15 cellular contexts compared by ENCODE assay signal in the genomic region with DNA sequence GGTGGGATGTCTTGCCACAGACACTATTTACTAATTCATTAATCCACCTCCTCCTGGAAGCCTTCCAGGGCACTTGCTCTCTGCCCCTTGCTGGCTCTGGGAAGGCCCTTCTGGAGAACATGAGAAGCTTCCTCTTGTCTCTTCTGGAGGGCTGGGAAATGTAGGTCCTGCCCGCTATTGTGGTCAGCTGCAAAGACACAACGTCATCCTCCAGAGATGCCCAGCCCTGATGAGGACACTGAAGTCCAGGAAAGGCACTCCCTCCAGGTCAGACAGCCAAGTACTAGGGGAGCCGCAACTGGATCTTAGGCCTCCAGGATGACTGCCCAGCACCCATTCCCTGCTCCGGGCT. TPM values are rescaled to one million over a fixed set of nuclear protein-coding genes. Genes with fewer than 3 reads are reported as not detected.
DNase-seq lines count a peak whose midpoint lies in the region; ATAC-seq, FAIRE-seq and TF ChIP-seq lines count a peak whose summit lies in the region.
"Had no signal": no experiment of that assay in that cellular context is flagged by ENCODE, and none has a peak within 500 bp of the region (broad histone marks: within the 10 kb centered on the region; RNA-seq: fewer than 3 reads in every experiment).

No MANE protein-coding gene starts in this region.

- no peak for DNase-seq in left ventricle myocardium inferior
- no peak for DNase-seq in right cardiac atrium
- no peak for DNase-seq in H1 (ENCODE audit: low read depth in 1 of 2, low spot score in 2 of 2)
- DNase-seq in naive thymus-derived CD4-positive, alpha-beta T cell: no peak
- no peak for DNase-seq in stimulated activated naive CD4-positive, alpha-beta T cell treated with Interleukin-2 at 50 U/mL for 16 hours (lab: John Stamatoyannopoulos, UW)
- DNase-seq in NCI-H2171 treated with DMSO at 0.1 percent for 48 hours (lab: John Stamatoyannopoulos, UW): no peak
- DNase-seq: endodermal cell, GOT3, retina had no signal

- H3K9me3 ChIP-seq in left ventricle myocardium inferior (replicated peaks): no peaks in the 10 kb centered on the region
- H3K9me3 ChIP-seq in right cardiac atrium (ENCODE audit: control insufficient read depth, low read length): no peaks in the 10 kb centered on the region
- H3K9me3 ChIP-seq in H1 (ENCODE audit: insufficient read depth in 2 of 2, low read depth in 1 of 2, low read length in 1 of 2): no peaks in the 10 kb centered on the region
- H3K9me3 ChIP-seq in naive thymus-derived CD4-positive, alpha-beta T cell (ENCODE audit: control insufficient read depth in 2 of 3, low read length in 3 of 3): no peaks in the 10 kb centered on the region
- H3K9me3 ChIP-seq: breast epithelium had no signal

- H3K14ac ChIP-seq in H1 (ENCODE audit: insufficient read length): no peak overlapping the region

- FAIRE-seq in H1 (lab: Jason Lieb, UNC): no peak
- FAIRE-seq: islet of Langerhans had no signal

- TF ChIP-seq CTCF in left ventricle myocardium inferior (IDR thresholded peaks at IDR 0.05; ENCODE audit: borderline replicate concordance) (no peak), H1 (IDR thresholded peaks at IDR 0.05; ENCODE audit: control extremely low read depth in 1 of 3, insufficient read depth in 1 of 3, low read depth in 1 of 3, low read length in 3 of 3) (no peak)

- no peak overlapping the region for H4K5ac ChIP-seq in H1 (ENCODE audit: insufficient read length, low read depth, low read length)

- H3K27me3 ChIP-seq in left ventricle myocardium inferior (ENCODE audit: low read depth): no peaks in the 10 kb centered on the region
- no peaks in the 10 kb centered on the region for H3K27me3 ChIP-seq in right cardiac atrium (ENCODE audit: control insufficient read depth, insufficient read depth)
- H3K27me3 ChIP-seq in H1 (replicated peaks in 1 of 4; ENCODE audit: control insufficient read depth in 3 of 4, extremely low read depth in 1 of 4, insufficient read depth in 3 of 4, low read length in 3 of 4): no peaks in the 10 kb centered on the region
- H3K27me3 ChIP-seq in naive thymus-derived CD4-positive, alpha-beta T cell (ENCODE audit: control insufficient read depth in 2 of 2, insufficient read depth in 2 of 2, low read length in 2 of 2): no peaks in the 10 kb centered on the region
- H3K27me3 ChIP-seq: breast epithelium had no signal

- no peak overlapping the region for H3K9ac ChIP-seq in H1 (replicated peaks in 1 of 4; ENCODE audit: extremely low read depth in 1 of 4, low read depth in 3 of 4, low read length in 3 of 4)

- H3K56ac ChIP-seq in H1 (replicated peaks; ENCODE audit: insufficient read length, low read depth, low read length): no peak overlapping the region

- H2BK120ac ChIP-seq in H1 (replicated peaks; ENCODE audit: low read depth, low read length): no peak overlapping the region

- no peak overlapping the region for H2BK15ac ChIP-seq in H1 (ENCODE audit: low read length)

- intact Hi-C loops in left ventricle myocardium inferior (cut with micrococcal nuclease) (loop anchor here (5.0 to 10.0 kb wide), 2 partner anchors 81 to 208 kb away; a partner anchor contains a TSS), right cardiac atrium (cut with DNase I) (loop anchor here (5.0 to 10.0 kb wide), 3 partner anchors 81 to 218 kb away; a partner anchor contains a TSS)
- intact Hi-C loops in naive thymus-derived CD4-positive, alpha-beta T cell (cut with micrococcal nuclease): loop anchor here (1.0 to 5.0 kb wide), 4 partner anchors 17 to 211 kb away; a partner anchor contains a TSS

- POLR2A ChIA-PET in H1 (lab: Charles Lee; ENCODE audit: partially characterized antibody): no interaction called here
- POLR2A ChIA-PET in naive thymus-derived CD4-positive, alpha-beta T cell (lab: Charles Lee): interaction anchor here (1.0 kb wide), 1 partner anchor 16 kb away, joined by 3 read pairs; no protein-coding TSS in a partner anchor

- peak overlapping the region in 2 of 10 donors; percentile 26 to 56 for H3K4me3 Mint-ChIP-seq in naive thymus-derived CD4-positive, alpha-beta T cell
- H3K4me3 Mint-ChIP-seq: endodermal cell; stimulated activated memory B cell treated with anti-CD40 and anti-IgM and Interleukin-4, amounts not matched to agents 10 μg/mL and 1 μg/mL and 100 μg/mL, for 72 hours had no signal

- WGBS in right cardiac atrium: 85% methylated on average over 4 of the region's 4 CpGs
- WGBS in H1 (ENCODE audit: extremely low coverage in 1 of 2, insufficient coverage in 1 of 2, insufficient read length in 1 of 2, insufficient replicate concordance in 2 of 2, low coverage in 1 of 2, low lambda C conversion rate in 2 of 2, missing lambda C conversion rate in 1 of 2), 2 experiments: 82% methylated on average over 4 of the region's 4 CpGs; no CpG with 5 or more reads in 1 of the 2 experiments

- TF ChIP-seq POLR2A in H1 (IDR thresholded peaks at IDR 0.05; ENCODE audit: control extremely low read depth in 1 of 2, low read depth in 2 of 2, low read length in 2 of 2): no peak

- CTCF ChIA-PET in H1 (lab: Charles Lee; ENCODE audit: partially characterized antibody): interaction anchor here (0.6 to 16.6 kb wide), 9 partner anchors 8 to 532 kb away, joined by 3 to 150 read pairs (median 4); a partner anchor contains a TSS
- CTCF ChIA-PET in naive thymus-derived CD4-positive, alpha-beta T cell (lab: Charles Lee): no interaction called here

- no peak overlapping the region for H2AK5ac ChIP-seq in H1 (ENCODE audit: low read depth, low read length)

- H2BK12ac ChIP-seq in H1 (ENCODE audit: low read depth, low read length): no peak overlapping the region

- H2BK20ac ChIP-seq in H1 (ENCODE audit: low read length): no peak overlapping the region

- no peak overlapping the region for H3K4me2 ChIP-seq in H1 (ENCODE audit: insufficient read depth in 1 of 2, low read depth in 2 of 2, low read length in 2 of 2)

- H3K4me1 Mint-ChIP-seq in naive thymus-derived CD4-positive, alpha-beta T cell: peaks cover 40 to 66% (median 55%) of the 10 kb centered on the region in 7 donors
- H3K4me1 Mint-ChIP-seq: endodermal cell had no signal

- H2BK5ac ChIP-seq in H1 (ENCODE audit: low read depth, low read length): no peak overlapping the region

- H3K79me1 ChIP-seq in H1 (ENCODE audit: low read depth, low read length): no peaks in the 10 kb centered on the region

- TF ChIP-seq EP300 in H1 (IDR thresholded peaks at IDR 0.05; ENCODE audit: borderline replicate concordance in 1 of 2, low read depth in 2 of 2, low read length in 2 of 2): no peak

- no peak for TF ChIP-seq RAD21 in H1 (IDR thresholded peaks at IDR 0.05 in 1 of 2, conservative IDR thresholded peaks at IDR 0.05 in 1 of 2; ENCODE audit: low read depth in 2 of 2, low read length in 2 of 2)

- no peak overlapping the region for H3K4ac ChIP-seq in H1 (replicated peaks; ENCODE audit: insufficient read length, low read depth, low read length)

- H3K36me3 Mint-ChIP-seq in naive thymus-derived CD4-positive, alpha-beta T cell: no peaks in the 10 kb centered on the region
- H3K36me3 Mint-ChIP-seq: stimulated activated memory B cell treated with anti-CD40 and anti-IgM and Interleukin-4, amounts not matched to agents 10 μg/mL and 1 μg/mL and 100 μg/mL, for 72 hours had no signal

- no peaks in the 10 kb centered on the region for H3K9me3 Mint-ChIP-seq in naive thymus-derived CD4-positive, alpha-beta T cell
- H3K9me3 Mint-ChIP-seq: endodermal cell had no signal

- peaks cover 14% of the 10 kb centered on the region for H3K4me1 ChIP-seq in left ventricle myocardium inferior
- H3K4me1 ChIP-seq in right cardiac atrium (ENCODE audit: control insufficient read depth, insufficient read depth, low read length): no peaks in the 10 kb centered on the region
- no peaks in the 10 kb centered on the region for H3K4me1 ChIP-seq in H1 (replicated peaks in 1 of 4; ENCODE audit: control insufficient read depth in 3 of 4, insufficient read depth in 4 of 4, low read length in 3 of 4)
- peaks cover 29 to 46% of the 10 kb centered on the region in 2 donors for H3K4me1 ChIP-seq in naive thymus-derived CD4-positive, alpha-beta T cell (ENCODE audit: control insufficient read depth in 2 of 2, insufficient read depth in 2 of 2, low read length in 2 of 2)
- H3K4me1 ChIP-seq: breast epithelium had no signal

- ATAC-seq in right cardiac atrium: no peak
- ATAC-seq in naive thymus-derived CD4-positive, alpha-beta T cell: no peak
- ATAC-seq in GM21786 (IDR thresholded peaks at IDR 0.05; ENCODE audit: unreplicated experiment): no peak
- ATAC-seq in HG02763 (IDR thresholded peaks at IDR 0.05; ENCODE audit: unreplicated experiment): no peak
- ATAC-seq: stimulated activated memory B cell treated with anti-CD40 and anti-IgM and Interleukin-4, amounts not matched to agents 10 μg/mL and 1 μg/mL and 100 μg/mL, for 72 hours had no signal

- no peak overlapping the region for H4K91ac ChIP-seq in H1 (replicated peaks; ENCODE audit: insufficient read length, low read length)

- peak overlapping the region in 8 of 9 donors; percentile 45 to 92 (median 88) for H3K27ac Mint-ChIP-seq in naive thymus-derived CD4-positive, alpha-beta T cell
- H3K27ac Mint-ChIP-seq: endodermal cell; stimulated activated memory B cell treated with anti-CD40 and anti-IgM and Interleukin-4, amounts not matched to agents 10 μg/mL and 1 μg/mL and 100 μg/mL, for 72 hours had no signal

- H4K20me1 ChIP-seq in H1 (replicated peaks in 1 of 2; ENCODE audit: control insufficient read depth in 1 of 2, insufficient read depth in 2 of 2, low read length in 2 of 2): no peaks in the 10 kb centered on the region

- H3K27ac ChIP-seq in left ventricle myocardium inferior (replicated peaks) (peak overlapping the region; percentile 29), right cardiac atrium (ENCODE audit: low read length) (no peak overlapping the region), H1 (ENCODE audit: low read depth, low read length) (no peak overlapping the region)
- peak overlapping the region; percentile 54 for H3K27ac ChIP-seq in naive thymus-derived CD4-positive, alpha-beta T cell (ENCODE audit: low read depth, low read length)
- H3K27ac ChIP-seq: breast epithelium had no signal

- no peak overlapping the region for H3K18ac ChIP-seq in H1 (ENCODE audit: extremely low read depth, low read length)

- H3K36me3 ChIP-seq in left ventricle myocardium inferior (no peaks in the 10 kb centered on the region), H1 (ENCODE audit: control insufficient read depth in 2 of 4, insufficient read depth in 4 of 4, low read length in 3 of 4) (no peaks in the 10 kb centered on the region)
- H3K36me3 ChIP-seq in naive thymus-derived CD4-positive, alpha-beta T cell (ENCODE audit: control insufficient read depth in 2 of 3, insufficient read depth in 3 of 3, low read length in 3 of 3): no peaks in the 10 kb centered on the region
- H3K36me3 ChIP-seq: breast epithelium had no signal

- peaks cover 0 to 7% (median 0%) of the 10 kb centered on the region in 5 donors for H3K27me3 Mint-ChIP-seq in naive thymus-derived CD4-positive, alpha-beta T cell
- H3K27me3 Mint-ChIP-seq: stimulated activated memory B cell treated with anti-CD40 and anti-IgM and Interleukin-4, amounts not matched to agents 10 μg/mL and 1 μg/mL and 100 μg/mL, for 72 hours had no signal

- no peak overlapping the region for H3K23ac ChIP-seq in H1 (ENCODE audit: insufficient read length)

- H4K8ac ChIP-seq in H1 (ENCODE audit: extremely low read depth, insufficient read depth, low read length): peak overlapping the region; percentile 63

- H3K4me3 ChIP-seq in left ventricle myocardium inferior: no peak overlapping the region
- H3K4me3 ChIP-seq in right cardiac atrium (ENCODE audit: low read length): no peak overlapping the region
- H3K4me3 ChIP-seq in H1 (ENCODE audit: extremely low read depth in 1 of 4, insufficient read depth in 2 of 4, low read depth in 3 of 4, low read length in 4 of 4): no peak overlapping the region
- no peak overlapping the region for H3K4me3 ChIP-seq in naive thymus-derived CD4-positive, alpha-beta T cell (ENCODE audit: low read length)
- H3K4me3 ChIP-seq: breast epithelium had no signal

- no peak overlapping the region for H2AFZ ChIP-seq in H1 (ENCODE audit: low read length)

- no peaks in the 10 kb centered on the region for H3K23me2 ChIP-seq in H1 (ENCODE audit: low read depth, low read length)

- H3K79me2 ChIP-seq in H1 (ENCODE audit: control insufficient read depth in 1 of 2, insufficient read depth in 2 of 2, low read length in 2 of 2): no peaks in the 10 kb centered on the region

RNA-seq across cellular contexts. Expression of a gene that starts 9.6 kb away (rescaled TPM):
- total RNA-seq in left ventricle myocardium inferior (not detected), right cardiac atrium (under 1 TPM; 0.26 to 0.53 (median 0.37) TPM)
- polyA plus RNA-seq in right cardiac atrium (0.27 TPM), H1 (2011; rRNA removed) (0.06 TPM in 1 of 2 replicates, not detected in the other)
- not detected in 2 replicates for total RNA-seq in H1 (2021; fragmentation: NEBNext Ultra II Directional; extraction: Animal tissue kit (Norgen Biotek cat#: 25700))
- polyA plus RNA-seq in H1 (2011; cell fraction: cytosol; rRNA removed): 0.06 TPM
- 0.06 TPM for polyA plus RNA-seq in H1 (2011; cell fraction: nucleus; rRNA removed)
- polyA plus RNA-seq in H1 (2012, experiment 1 of 2): 0.13 to 0.33 TPM (median 0.20 TPM) in 4 replicates
- polyA plus RNA-seq in H1 (2012, experiment 2 of 2): not detected
- polyA plus RNA-seq in H1 (2013, experiment 1 of 2): 0.04 TPM
- polyA plus RNA-seq in H1 (2013, experiment 2 of 2): 0.04 TPM
- not detected in 2 replicates for polyA minus RNA-seq in H1 (2011; rRNA and poly(A)+ RNA removed)
- not detected for polyA minus RNA-seq in H1 (2011; cell fraction: cytosol; rRNA and poly(A)+ RNA removed)
- not detected for polyA minus RNA-seq in H1 (2011; cell fraction: nucleus; rRNA and poly(A)+ RNA removed)
- under 1 TPM in 1 of 5 experiments, not detected in 4; 0.44 TPM for total RNA-seq in naive thymus-derived CD4-positive, alpha-beta T cell
- polyA plus RNA-seq in naive thymus-derived CD4-positive, alpha-beta T cell: under 1 TPM in 1 of 2 donors, not detected in 1; 0.47 TPM
- total RNA-seq: endodermal cell; T-helper 2 cell treated with Interferon-gamma antibody and Interleukin-4, amounts not matched to agents 100 ng/mL and 5 ng/mL, for 36 hours had no signal

RNA-seq across cellular contexts. Expression of a gene that starts 24.9 kb away (rescaled TPM):
- 6.8 TPM for total RNA-seq in left ventricle myocardium inferior
- 1 to 10 TPM; 5.3 to 8.7 (median 7.4) TPM for total RNA-seq in right cardiac atrium
- 11.5 TPM for polyA plus RNA-seq in right cardiac atrium
- total RNA-seq in H1 (2021; fragmentation: NEBNext Ultra II Directional; extraction: Animal tissue kit (Norgen Biotek cat#: 25700)): 9.7 and 11.6 TPM in 2 replicates
- 20.0 and 20.9 TPM in 2 replicates for polyA plus RNA-seq in H1 (2011; rRNA removed)
- 23.6 TPM for polyA plus RNA-seq in H1 (2011; cell fraction: cytosol; rRNA removed)
- 19.6 TPM for polyA plus RNA-seq in H1 (2011; cell fraction: nucleus; rRNA removed)
- 11.9 to 16.4 TPM (median 13.9 TPM) in 4 replicates for polyA plus RNA-seq in H1 (2012, experiment 1 of 2)
- 13.3 TPM for polyA plus RNA-seq in H1 (2012, experiment 2 of 2)
- polyA plus RNA-seq in H1 (2013, experiment 1 of 2): 6.6 TPM
- polyA plus RNA-seq in H1 (2013, experiment 2 of 2): 8.5 TPM
- polyA minus RNA-seq in H1 (2011; rRNA and poly(A)+ RNA removed): 13.7 and 25.4 TPM in 2 replicates
- polyA minus RNA-seq in H1 (2011; cell fraction: cytosol; rRNA and poly(A)+ RNA removed): 9.3 TPM
- 8.1 TPM for polyA minus RNA-seq in H1 (2011; cell fraction: nucleus; rRNA and poly(A)+ RNA removed)
- total RNA-seq in naive thymus-derived CD4-positive, alpha-beta T cell: 1 to 10 TPM; 1.2 to 7.2 (median 1.9) TPM
- 1 to 10 TPM; 2.1 to 3.5 TPM for polyA plus RNA-seq in naive thymus-derived CD4-positive, alpha-beta T cell

Comparison
In these comparisons a context has a peak if more than half of its experiments do, and no peak if none do; other contexts are left out.
1. H3K27ac ChIP-seq: peak in left ventricle myocardium inferior (single experiment) and naive thymus-derived CD4-positive, alpha-beta T cell (single experiment); none in right cardiac atrium (single experiment) and H1 (single experiment).